13 cellular contexts compared by ENCODE assay signal in the genomic region with DNA sequence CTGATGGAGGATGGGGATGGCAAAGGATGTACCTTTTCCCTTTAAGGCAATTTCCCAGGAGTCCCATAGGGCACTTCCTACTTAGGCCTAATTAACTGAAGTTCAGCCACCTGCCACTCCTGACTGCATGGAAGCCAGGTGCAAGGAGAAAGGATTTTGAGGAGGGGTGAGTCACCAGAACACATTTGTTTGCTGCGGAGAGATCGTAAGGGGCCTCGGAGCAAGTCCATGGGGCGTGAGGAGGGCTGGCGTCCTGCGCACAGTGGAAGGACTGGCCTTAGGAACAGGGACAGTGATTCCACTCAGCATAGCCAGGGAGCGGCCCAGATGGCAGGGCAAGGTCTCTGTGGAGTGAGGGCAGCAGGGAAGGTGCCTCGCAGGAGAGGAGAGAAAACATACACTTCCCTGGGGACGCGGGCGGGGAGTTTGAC. TPM values are rescaled to one million over a fixed set of nuclear protein-coding genes. Genes with fewer than 3 reads are reported as not detected.
DNase-seq lines count a peak whose midpoint lies in the region; ATAC-seq, FAIRE-seq and TF ChIP-seq lines count a peak whose summit lies in the region.
"Had no signal": no experiment of that assay in that cellular context is flagged by ENCODE, and none has a peak within 500 bp of the region (broad histone marks: within the 10 kb centered on the region; RNA-seq: fewer than 3 reads in every experiment).

No MANE protein-coding gene starts in this region.

- H3K4me3 Mint-ChIP-seq in neural crest cell (no peak overlapping the region), osteocyte (ENCODE audit: unreplicated experiment) (no peak overlapping the region)
- H3K4me3 Mint-ChIP-seq: activated T-helper 17 cell treated with anti-CD3 and anti-CD28 coated beads, Interleukin-2, amount 50 U/mL, for 72 hours; nephron progenitor cell had no signal

- TF ChIP-seq POLR2A in GM12892 (IDR thresholded peaks at IDR 0.05; ENCODE audit: low read depth, low read length) (no peak), esophagus squamous epithelium (IDR thresholded peaks at IDR 0.05) (no peak)

- no peaks in the 10 kb centered on the region for H3K27me3 ChIP-seq in esophagus squamous epithelium

- H3K4me3 ChIP-seq in esophagus squamous epithelium = no peak overlapping the region
- H3K4me3 ChIP-seq: skin epidermis had no signal

- no peak for FAIRE-seq in GM12892 (lab: Jason Lieb, UNC)

- H3K4me1 Mint-ChIP-seq in neural crest cell (peaks cover 5% of the 10 kb centered on the region), osteocyte (ENCODE audit: unreplicated experiment) (no peaks in the 10 kb centered on the region)

- no peak for TF ChIP-seq CTCF in neural crest cell (conservative IDR thresholded peaks at IDR 0.05)
- TF ChIP-seq CTCF in osteocyte (IDR thresholded peaks at IDR 0.05) = no peak
- no peak for TF ChIP-seq CTCF in esophagus squamous epithelium (IDR thresholded peaks at IDR 0.05)

- peaks cover 0 to 12% (median 5%) of the 10 kb centered on the region in 3 donors for H3K36me3 ChIP-seq in esophagus squamous epithelium

- H3K27me3 Mint-ChIP-seq in neural crest cell (ENCODE audit: low read depth) (peaks cover 6% of the 10 kb centered on the region), osteocyte (ENCODE audit: unreplicated experiment) (no peaks in the 10 kb centered on the region)
- H3K27me3 Mint-ChIP-seq: activated T-helper 17 cell treated with anti-CD3 and anti-CD28 coated beads, Interleukin-2, amount 50 U/mL, for 72 hours had no signal

- H3K27ac Mint-ChIP-seq in neural crest cell (ENCODE audit: unreplicated experiment) = peak overlapping the region; percentile 72
- no peak overlapping the region for H3K27ac Mint-ChIP-seq in osteocyte (ENCODE audit: unreplicated experiment)
- H3K27ac Mint-ChIP-seq: activated T-helper 17 cell treated with anti-CD3 and anti-CD28 coated beads, Interleukin-2, amount 50 U/mL, for 72 hours; nephron progenitor cell had no signal

- peaks cover 0 to 28% (median 7%) of the 10 kb centered on the region in 3 donors for H3K4me1 ChIP-seq in esophagus squamous epithelium

- no peak for ATAC-seq in GM21825 (IDR thresholded peaks at IDR 0.05; ENCODE audit: unreplicated experiment)
- ATAC-seq: activated T-helper 17 cell treated with anti-CD3 and anti-CD28 coated beads, Interleukin-2, amount 50 U/mL, for 72 hours had no signal

- intact Hi-C loops in esophagus squamous epithelium (cut with DNase I) = no loop called here

- whole genome bisulfite sequencing in esophagus squamous epithelium, 2 donors = 72 to 92% methylated on average over 11 of the region's 11 CpGs

- H3K27ac ChIP-seq in esophagus squamous epithelium = no peak overlapping the region
- H3K27ac ChIP-seq: KMS-11, skin epidermis had no signal

- no peaks in the 10 kb centered on the region for H3K9me3 Mint-ChIP-seq in neural crest cell
- H3K9me3 Mint-ChIP-seq in osteocyte (ENCODE audit: unreplicated experiment) = no peaks in the 10 kb centered on the region
- H3K9me3 Mint-ChIP-seq: activated T-helper 17 cell treated with anti-CD3 and anti-CD28 coated beads, Interleukin-2, amount 50 U/mL, for 72 hours; nephron progenitor cell had no signal

- H3K9me3 ChIP-seq in esophagus squamous epithelium = no peaks in the 10 kb centered on the region

- H3K36me3 Mint-ChIP-seq in neural crest cell (ENCODE audit: low read depth) (no peaks in the 10 kb centered on the region), osteocyte (ENCODE audit: unreplicated experiment) (no peaks in the 10 kb centered on the region)

- DNase-seq in DMS79 (lab: John Stamatoyannopoulos, UW) (peak; percentile 83), NCI-H2029 (lab: John Stamatoyannopoulos, UW) (peak; percentile 80), NCI-H82 (lab: John Stamatoyannopoulos, UW) (peak; percentile 93), neural crest cell (ENCODE audit: low read depth, low spot score) (no peak), GM12892 (ENCODE audit: insufficient read length) (no peak), osteocyte (ENCODE audit: extremely low spot score, unreplicated experiment) (no peak), esophagus squamous epithelium (lab: John Stamatoyannopoulos, UW) (no peak)
- DNase-seq: activated CD4-positive, alpha-beta T cell treated with anti-CD3 and anti-CD28 coated beads for 4 hours; nephron progenitor cell had no signal

RNA-seq across cellular contexts. Expression of gene MAP1LC3A, which starts 11.8 kb away (rescaled TPM):
- 17.5 and 17.8 TPM in 2 replicates for total RNA-seq in neural crest cell
- polyA plus RNA-seq in GM12892 (2012; ENCODE audit: missing spikeins) = 1.3 TPM
- 60.5 and 67.2 TPM in 2 replicates for total RNA-seq in osteocyte
- total RNA-seq in esophagus squamous epithelium = 10 to 100 TPM in 3 of 4 donors, 1 to 10 TPM in 1; 7.5 to 24.6 (median 19.4) TPM

RNA-seq across cellular contexts. Expression of gene DYNLRB1, which starts 30.5 kb away (rescaled TPM):
- total RNA-seq in neural crest cell (151 and 165 TPM in 2 replicates), osteocyte (160 and 166 TPM in 2 replicates), esophagus squamous epithelium (100 to 1,000 TPM in 2 of 4 donors, 10 to 100 TPM in 2; 77.9 to 108 (median 97.2) TPM)
- polyA plus RNA-seq in GM12892 (2012; ENCODE audit: missing spikeins) = 123 TPM

Comparison
In these comparisons a context has a peak if more than half of its experiments do, and no peak if none do; other contexts are left out.
1. DNase-seq: peak in DMS79 (single experiment), NCI-H2029 (single experiment) and NCI-H82 (single experiment); none in neural crest cell (single experiment), GM12892 (single experiment), osteocyte (single experiment) and esophagus squamous epithelium (single experiment).